In the genomic region with DNA sequence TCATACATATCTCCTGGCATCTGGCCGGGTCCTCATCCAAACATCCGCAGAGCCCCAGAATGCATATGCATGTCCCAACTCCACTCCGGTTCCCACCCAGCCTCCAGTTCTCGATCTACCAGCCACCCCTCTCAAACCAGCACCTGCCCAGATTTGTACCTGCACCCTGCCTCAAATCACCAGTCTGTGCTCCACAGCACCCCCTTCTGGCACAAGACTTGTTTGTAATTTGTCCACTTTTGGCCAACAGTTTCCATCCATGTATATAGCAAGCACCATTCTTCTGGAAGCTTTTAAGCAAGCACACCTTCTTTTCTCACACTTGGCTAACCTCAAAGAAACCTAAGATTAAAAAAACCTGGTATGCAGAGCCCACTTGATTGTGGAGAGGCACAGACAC, we compare ENCODE assay signal across 8 cellular contexts.
A peak's percentile ranks its signal among the peaks of the same experiment; 100 is the strongest.
DNase-seq lines count a peak whose midpoint lies in the region; ATAC-seq and TF ChIP-seq lines count a peak whose summit lies in the region.

No MANE protein-coding gene starts in this region.

- H3K4me1 Mint-ChIP-seq in activated T-cell treated with anti-CD3 and anti-CD28 coated beads, Interleukin-2, amount 50 U/mL, for 72 hours (ENCODE audit: low read depth) = peaks cover 58% of the 10 kb centered on the region
- peaks cover 3% of the 10 kb centered on the region for H3K4me1 Mint-ChIP-seq in mesothelial cell of epicardium

- no peaks in the 10 kb centered on the region for H3K27me3 Mint-ChIP-seq in activated T-cell treated with anti-CD3 and anti-CD28 coated beads, Interleukin-2, amount 50 U/mL, for 72 hours (ENCODE audit: low read depth)
- no peaks in the 10 kb centered on the region for H3K27me3 Mint-ChIP-seq in mesothelial cell of epicardium (ENCODE audit: low read depth)

- peak; percentile 26 for TF ChIP-seq CTCF in mesothelial cell of epicardium (IDR thresholded peaks at IDR 0.05; ENCODE audit: unreplicated experiment)

- H3K36me3 Mint-ChIP-seq in activated T-cell treated with anti-CD3 and anti-CD28 coated beads, Interleukin-2, amount 50 U/mL, for 72 hours (ENCODE audit: insufficient read depth in 2 of 2) = peaks cover 4 to 8% of the 10 kb centered on the region in 2 donors
- no peaks in the 10 kb centered on the region for H3K36me3 Mint-ChIP-seq in mesothelial cell of epicardium

- peak; percentile 39 for DNase-seq in COLO668 (lab: John Stamatoyannopoulos, UW; ENCODE audit: unreplicated experiment)
- DNase-seq in NAMALWA (ENCODE audit: low spot score) = peak; percentile 40
- peak; percentile 40 to 50 for DNase-seq in activated T-cell treated with anti-CD3 and anti-CD28 coated beads, Interleukin-2, amount 50 U/mL, for 72 hours
- no peak for DNase-seq in mesothelial cell of epicardium (ENCODE audit: low spot score in 2 of 2, unreplicated experiment in 2 of 2)
- no peak for DNase-seq in SHP77 (lab: John Stamatoyannopoulos, UW)

- peaks cover 0 to 9% of the 10 kb centered on the region in 2 donors for H3K9me3 Mint-ChIP-seq in activated T-cell treated with anti-CD3 and anti-CD28 coated beads, Interleukin-2, amount 50 U/mL, for 72 hours
- H3K9me3 Mint-ChIP-seq in mesothelial cell of epicardium = peaks cover 46% of the 10 kb centered on the region

- no peak for ATAC-seq in activated T-cell treated with anti-CD3 and anti-CD28 coated beads, Interleukin-2, amount 50 U/mL, for 72 hours (replicated peaks in 1 of 2)
- no peak for ATAC-seq in GM19467 (IDR thresholded peaks at IDR 0.05; ENCODE audit: unreplicated experiment)
- ATAC-seq in HG03442 (IDR thresholded peaks at IDR 0.05; ENCODE audit: unreplicated experiment) = no peak
- no peak for ATAC-seq in HG02610 (IDR thresholded peaks at IDR 0.05; ENCODE audit: unreplicated experiment)

- H3K4me3 Mint-ChIP-seq in activated T-cell treated with anti-CD3 and anti-CD28 coated beads, Interleukin-2, amount 50 U/mL, for 72 hours = no peak overlapping the region
- H3K4me3 Mint-ChIP-seq in mesothelial cell of epicardium = no peak overlapping the region

- no peak overlapping the region for H3K27ac Mint-ChIP-seq in activated T-cell treated with anti-CD3 and anti-CD28 coated beads, Interleukin-2, amount 50 U/mL, for 72 hours
- H3K27ac Mint-ChIP-seq in mesothelial cell of epicardium = no peak overlapping the region

Comparison
In these comparisons a context has a peak if more than half of its experiments do, and no peak if none do; other contexts are left out.
1. DNase-seq: peak in COLO668 (single experiment), NAMALWA (single experiment) and activated T-cell treated with anti-CD3 and anti-CD28 coated beads, Interleukin-2, amount 50 U/mL, for 72 hours (2 of 2); none in mesothelial cell of epicardium (0 of 2) and SHP77 (0 of 2).